27 cellular contexts compared by ENCODE assay signal in the genomic region with DNA sequence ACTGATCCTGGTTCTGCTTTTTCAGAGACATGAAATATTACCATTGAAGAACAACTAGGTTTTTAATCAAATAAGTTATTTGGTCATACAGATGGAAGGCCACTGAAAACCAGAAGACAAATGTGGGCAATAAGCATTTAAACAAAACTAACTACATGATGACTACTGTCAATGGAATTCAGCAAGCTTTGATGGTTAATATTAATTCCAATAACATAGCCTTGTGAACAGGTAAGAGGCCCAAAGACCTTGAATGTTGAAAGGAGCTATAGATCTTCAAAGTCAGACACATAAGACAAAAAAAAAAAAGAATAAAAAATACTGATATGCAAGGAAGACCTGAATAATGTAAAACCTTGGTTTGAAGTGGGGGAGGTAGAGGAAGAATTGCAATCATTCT.
"Had no signal": no experiment of that assay in that cellular context is flagged by ENCODE, and none has a peak within 500 bp of the region (broad histone marks: within the 10 kb centered on the region; RNA-seq: fewer than 3 reads in every experiment).

No MANE protein-coding gene starts in this region.

- H2AFZ ChIP-seq: neural progenitor cell, parathyroid adenoma had no signal

- H3K27ac Mint-ChIP-seq: effector memory CD8-positive, alpha-beta T cell; naive thymus-derived CD4-positive, alpha-beta T cell; nephron; neural progenitor cell; progenitor cell of endocrine pancreas; stimulated activated naive B cell treated with anti-CD40 and anti-IgM and Interleukin-4, amounts not matched to agents 10 μg/mL and 1 μg/mL and 100 μg/mL, for 72 hours; stimulated activated naive CD8-positive, alpha-beta T cell treated with anti-CD3 and anti-CD28 coated beads, Interleukin-15, Interleukin-2, amounts not matched to agents 100 ng/mL and 50 ng/mL, for 24 hours had no signal

- H3K4me3 ChIP-seq: esophagus squamous epithelium, heart right ventricle, neural progenitor cell, skin epidermis, spleen, thoracic aorta, tibial nerve, upper lobe of left lung, uterus had no signal

- H3K27ac ChIP-seq: esophagus squamous epithelium, heart right ventricle, neural progenitor cell, parathyroid adenoma, skin epidermis, spleen, thoracic aorta, tibial nerve, upper lobe of left lung, uterus had no signal

- H3K4me1 ChIP-seq: esophagus squamous epithelium, heart right ventricle, neural progenitor cell, parathyroid adenoma, spleen, tibial nerve, upper lobe of left lung, uterus had no signal

- H3K9me3 ChIP-seq: esophagus squamous epithelium, heart right ventricle, spleen, thoracic aorta, tibial nerve, upper lobe of left lung, uterus had no signal

- H3K4me2 ChIP-seq: neural progenitor cell had no signal

- H3K9ac ChIP-seq: neural progenitor cell, parathyroid adenoma had no signal

- H3K4me1 Mint-ChIP-seq: naive thymus-derived CD4-positive, alpha-beta T cell; nephron; stimulated activated naive B cell treated with anti-CD40 and anti-IgM and Interleukin-4, amounts not matched to agents 10 μg/mL and 1 μg/mL and 100 μg/mL, for 72 hours had no signal

- H3K27me3 Mint-ChIP-seq: effector memory CD8-positive, alpha-beta T cell; naive thymus-derived CD4-positive, alpha-beta T cell; progenitor cell of endocrine pancreas; stimulated activated naive B cell treated with anti-CD40 and anti-IgM and Interleukin-4, amounts not matched to agents 10 μg/mL and 1 μg/mL and 100 μg/mL, for 72 hours; stimulated activated naive CD8-positive, alpha-beta T cell treated with anti-CD3 and anti-CD28 coated beads, Interleukin-15, Interleukin-2, amounts not matched to agents 100 ng/mL and 50 ng/mL, for 24 hours had no signal

- FAIRE-seq: endometrium had no signal

- DNase-seq: cortex of kidney; effector memory CD8-positive, alpha-beta T cell; erythroblast; esophagus squamous epithelium; foreskin melanocyte; glutamatergic neuron; heart right ventricle; hippocampal formation; islet precursor cell; mesendoderm; midbrain; naive thymus-derived CD4-positive, alpha-beta T cell; right cardiac atrium; spleen; stimulated activated naive B cell treated with anti-CD40 and anti-IgM and Interleukin-4, amounts not matched to agents 10 μg/mL and 1 μg/mL and 100 μg/mL, for 72 hours; upper lobe of left lung; uterus had no signal

- H3K9me3 Mint-ChIP-seq: nephron; neural progenitor cell; stimulated activated naive B cell treated with anti-CD40 and anti-IgM and Interleukin-4, amounts not matched to agents 10 μg/mL and 1 μg/mL and 100 μg/mL, for 72 hours; stimulated activated naive CD8-positive, alpha-beta T cell treated with anti-CD3 and anti-CD28 coated beads, Interleukin-15, Interleukin-2, amounts not matched to agents 100 ng/mL and 50 ng/mL, for 24 hours had no signal

- H3K79me2 ChIP-seq: parathyroid adenoma had no signal

- H3K4me3 Mint-ChIP-seq: effector memory CD8-positive, alpha-beta T cell; naive thymus-derived CD4-positive, alpha-beta T cell; nephron; neural progenitor cell; stimulated activated naive B cell treated with anti-CD40 and anti-IgM and Interleukin-4, amounts not matched to agents 10 μg/mL and 1 μg/mL and 100 μg/mL, for 72 hours; stimulated activated naive CD8-positive, alpha-beta T cell treated with anti-CD3 and anti-CD28 coated beads, Interleukin-15, Interleukin-2, amounts not matched to agents 100 ng/mL and 50 ng/mL, for 24 hours had no signal

- H3K36me3 Mint-ChIP-seq: naive thymus-derived CD4-positive, alpha-beta T cell; neural progenitor cell; stimulated activated naive B cell treated with anti-CD40 and anti-IgM and Interleukin-4, amounts not matched to agents 10 μg/mL and 1 μg/mL and 100 μg/mL, for 72 hours had no signal

- ATAC-seq: effector memory CD8-positive, alpha-beta T cell; heart right ventricle; left lobe of liver; naive thymus-derived CD4-positive, alpha-beta T cell; right cardiac atrium; stimulated activated naive B cell treated with anti-CD40 and anti-IgM and Interleukin-4, amounts not matched to agents 10 μg/mL and 1 μg/mL and 100 μg/mL, for 72 hours had no signal

- H3K36me3 ChIP-seq: esophagus squamous epithelium, heart right ventricle, neural progenitor cell, spleen, thoracic aorta, tibial nerve, upper lobe of left lung, uterus had no signal

- H3K27me3 ChIP-seq: esophagus squamous epithelium, heart right ventricle, neural progenitor cell, spleen, tibial nerve, upper lobe of left lung, uterus had no signal
